ENCODE assay signal across 8 cellular contexts in genomic region chr7:39413866-39414668, GRCh38.
A peak's percentile ranks its signal among the peaks of the same experiment; 100 is the strongest.
DNase-seq lines count a peak whose midpoint lies in the region; ATAC-seq and TF ChIP-seq lines count a peak whose summit lies in the region.

No MANE protein-coding gene starts in this region.

- H3K4me3 ChIP-seq in BLaER1 = peak overlapping the region; percentile 72
- H3K4me3 ChIP-seq in OCI-LY1 (ENCODE audit: low read depth, low read length, poor library complexity, severe bottlenecking) = peak overlapping the region; percentile 51
- H3K4me3 ChIP-seq in psoas muscle = peak overlapping the region; percentile 66

- H3K9ac ChIP-seq in BLaER1 (peak overlapping the region; percentile 71), OCI-LY1 (ENCODE audit: low read length) (no peak overlapping the region)

- no peak overlapping the region for H3K27ac Mint-ChIP-seq in activated naive CD4-positive, alpha-beta T cell treated with anti-CD3 and anti-CD28 coated beads, Interleukin-2, amount 50 U/mL, for 24 hours

- WGBS in psoas muscle, 3 donors = 1% methylated on average over 47 to 55 of the region's 55 CpGs

- H3K79me2 ChIP-seq in OCI-LY1 (ENCODE audit: insufficient read depth, low read length) = no peaks in the 10 kb centered on the region

- DNase-seq in left cardiac atrium (peak; percentile 47), psoas muscle (peak in 1 of 2 donors; percentile 37), OCI-M2 (lab: John Stamatoyannopoulos, UW; ENCODE audit: unreplicated experiment) (no peak)

- H3K27ac ChIP-seq in BLaER1 (peak overlapping the region; percentile 38; the same call in 1 of the 2 replicates), OCI-LY1 (ENCODE audit: low read depth, low read length, poor library complexity, severe bottlenecking) (no peak overlapping the region), psoas muscle (no peak overlapping the region)

- no peaks in the 10 kb centered on the region for H3K9me3 ChIP-seq in BLaER1
- no peaks in the 10 kb centered on the region for H3K9me3 ChIP-seq in OCI-LY1 (ENCODE audit: low read length)
- no peaks in the 10 kb centered on the region for H3K9me3 ChIP-seq in psoas muscle

- H3K9me2 ChIP-seq in OCI-LY1 (ENCODE audit: low read depth, low read length) = no peaks in the 10 kb centered on the region

- H3K4me1 ChIP-seq in BLaER1 (peaks cover 7% of the 10 kb centered on the region), OCI-LY1 (ENCODE audit: insufficient read depth, low read length, severe bottlenecking) (peaks cover 7% of the 10 kb centered on the region), psoas muscle (peaks cover 6% of the 10 kb centered on the region)

- no peaks in the 10 kb centered on the region for H3K36me3 Mint-ChIP-seq in activated naive CD4-positive, alpha-beta T cell treated with anti-CD3 and anti-CD28 coated beads, Interleukin-2, amount 50 U/mL, for 24 hours

- TF ChIP-seq CTCF in OCI-LY1 (IDR thresholded peaks at IDR 0.05; ENCODE audit: low read length) (peak; percentile 12; the same call in 1 of the 2 replicates), psoas muscle (IDR thresholded peaks at IDR 0.05) (no peak)

- no peaks in the 10 kb centered on the region for H3F3A ChIP-seq in OCI-LY1 (ENCODE audit: insufficient read depth, low read length)

- H3K4me1 Mint-ChIP-seq in activated naive CD4-positive, alpha-beta T cell treated with anti-CD3 and anti-CD28 coated beads, Interleukin-2, amount 50 U/mL, for 24 hours = peaks cover 8% of the 10 kb centered on the region

- intact Hi-C loops in left cardiac atrium (cut with DNase I) (no loop called here), psoas muscle (cut with DNase I) (no loop called here)

- no peaks in the 10 kb centered on the region for H3K9me3 Mint-ChIP-seq in activated naive CD4-positive, alpha-beta T cell treated with anti-CD3 and anti-CD28 coated beads, Interleukin-2, amount 50 U/mL, for 24 hours

- H3K27me3 Mint-ChIP-seq in activated naive CD4-positive, alpha-beta T cell treated with anti-CD3 and anti-CD28 coated beads, Interleukin-2, amount 50 U/mL, for 24 hours = peaks cover 31% of the 10 kb centered on the region

- H2AFZ ChIP-seq in OCI-LY1 (ENCODE audit: low read length) = no peak overlapping the region

- H3K36me3 ChIP-seq in BLaER1 (no peaks in the 10 kb centered on the region), OCI-LY1 (ENCODE audit: insufficient read depth, low read length) (no peaks in the 10 kb centered on the region), psoas muscle (ENCODE audit: insufficient read depth in 1 of 2, low read depth in 1 of 2) (no peaks in the 10 kb centered on the region)

- ATAC-seq in GM19025 (IDR thresholded peaks at IDR 0.05; ENCODE audit: low read depth, unreplicated experiment) (peak; percentile 74), HG03097 (IDR thresholded peaks at IDR 0.05; ENCODE audit: low FRiP score, unreplicated experiment) (peak; percentile 78), left cardiac atrium (peak; percentile 90 to 96), psoas muscle (peak in 3 of 4 donors; percentile 35 to 63 (median 42))

- H3K4me3 Mint-ChIP-seq in activated naive CD4-positive, alpha-beta T cell treated with anti-CD3 and anti-CD28 coated beads, Interleukin-2, amount 50 U/mL, for 24 hours = peak overlapping the region; percentile 82

- H4K20me1 ChIP-seq in BLaER1 (no peaks in the 10 kb centered on the region), OCI-LY1 (ENCODE audit: insufficient read depth, low read length) (no peaks in the 10 kb centered on the region)

- H3K27me3 ChIP-seq in BLaER1 (no peaks in the 10 kb centered on the region), OCI-LY1 (ENCODE audit: insufficient read depth, low read length) (no peaks in the 10 kb centered on the region), psoas muscle (ENCODE audit: insufficient read depth in 3 of 3, low read length in 2 of 3) (peaks cover 0 to 34% (median 2%) of the 10 kb centered on the region in 3 donors)

- H3K4me2 ChIP-seq in BLaER1 = peak overlapping the region; percentile 97
- peak overlapping the region; percentile 64 for H3K4me2 ChIP-seq in OCI-LY1 (ENCODE audit: low read length)

Comparison
In these comparisons a context has a peak if more than half of its experiments do, and no peak if none do; other contexts are left out.
1. ATAC-seq: peak in every context shown above with its lines; median percentile 93 in left cardiac atrium; 78 in HG03097; 74 in GM19025; 42 in psoas muscle.